In genomic region chr14:92386637-92387036, GRCh38 we compare ENCODE assay signal across 1 cellular context.
A peak's percentile ranks its signal among the peaks of the same experiment; 100 is the strongest.
TF ChIP-seq lines count a peak whose summit lies in the region.

No MANE protein-coding gene starts in this region.

TF ChIP-seq in HepG2, 621 proteins besides CTCF, POLR2A, EP300 and RAD21 (continued from another document and continues in another):
- TF ChIP-seq TRIM22 (IDR thresholded peaks at IDR 0.05) = no peak
- no peak for TF ChIP-seq ATM (IDR thresholded peaks at IDR 0.05; ENCODE audit: borderline replicate concordance)
- no peak for TF ChIP-seq THYN1 (CRISPR knock-in tag; IDR thresholded peaks at IDR 0.05; ENCODE audit: borderline replicate concordance, low read depth)
- TF ChIP-seq ZNF276 (CRISPR knock-in tag; IDR thresholded peaks at IDR 0.05; ENCODE audit: low read depth) = no peak
- peak; percentile 45; the same call in 1 of the 2 replicates for TF ChIP-seq YEATS2 (CRISPR knock-in tag; IDR thresholded peaks at IDR 0.05; ENCODE audit: borderline replicate concordance)
- TF ChIP-seq ZNF672 (CRISPR knock-in tag; IDR thresholded peaks at IDR 0.05) = no peak
- TF ChIP-seq REXO4 (CRISPR knock-in tag; IDR thresholded peaks at IDR 0.05; ENCODE audit: borderline replicate concordance) = no peak
- TF ChIP-seq ZFP91 (CRISPR knock-in tag; IDR thresholded peaks at IDR 0.05; ENCODE audit: borderline replicate concordance) = no peak
- TF ChIP-seq SOX5 (CRISPR knock-in tag; IDR thresholded peaks at IDR 0.05; ENCODE audit: borderline replicate concordance) = peak; percentile 52; the same call in 1 of the 2 replicates
- TF ChIP-seq ZFAT (CRISPR knock-in tag; conservative IDR thresholded peaks at IDR 0.05) = no peak
- TF ChIP-seq MAFK (conservative IDR thresholded peaks at IDR 0.05 in 1 of 2, IDR thresholded peaks at IDR 0.05 in 1 of 2; ENCODE audit: low read length in 2 of 2) = no peak
- no peak; the same call in 1 of the 2 replicates for TF ChIP-seq ZNF281 (CRISPR knock-in tag; IDR thresholded peaks at IDR 0.05; ENCODE audit: borderline replicate concordance)
- TF ChIP-seq PAXIP1 (CRISPR knock-in tag; conservative IDR thresholded peaks at IDR 0.05) = peak; percentile 71
- no peak for TF ChIP-seq ZBTB33 (CRISPR knock-in tag; IDR thresholded peaks at IDR 0.05)
- TF ChIP-seq SNAPC2 (CRISPR knock-in tag; IDR thresholded peaks at IDR 0.05) = no peak
- peak in 1 of 2 experiments; percentile 23; a peak in 1 of 4 replicates for TF ChIP-seq KLF16 (CRISPR knock-in tag; IDR thresholded peaks at IDR 0.05)
- no peak for TF ChIP-seq MEF2D (CRISPR knock-in tag; IDR thresholded peaks at IDR 0.05)
- no peak for TF ChIP-seq ZNF230 (CRISPR knock-in tag; IDR thresholded peaks at IDR 0.05)
- no peak for TF ChIP-seq ZBTB40 (IDR thresholded peaks at IDR 0.05)
- peak; percentile 45; the same call in 1 of the 2 replicates for TF ChIP-seq ZBTB40 (CRISPR knock-in tag; IDR thresholded peaks at IDR 0.05)
- TF ChIP-seq PHF20 (CRISPR knock-in tag; IDR thresholded peaks at IDR 0.05) = no peak
- no peak for TF ChIP-seq ZBTB26 (CRISPR knock-in tag; IDR thresholded peaks at IDR 0.05; ENCODE audit: borderline replicate concordance)
- peak; percentile 61; the same call in 1 of the 2 replicates for TF ChIP-seq BCL6 (CRISPR knock-in tag; IDR thresholded peaks at IDR 0.05)
- TF ChIP-seq LRRFIP1 (CRISPR knock-in tag; conservative IDR thresholded peaks at IDR 0.05) = no peak
